13 cellular contexts compared by ENCODE assay signal in the genomic region with DNA sequence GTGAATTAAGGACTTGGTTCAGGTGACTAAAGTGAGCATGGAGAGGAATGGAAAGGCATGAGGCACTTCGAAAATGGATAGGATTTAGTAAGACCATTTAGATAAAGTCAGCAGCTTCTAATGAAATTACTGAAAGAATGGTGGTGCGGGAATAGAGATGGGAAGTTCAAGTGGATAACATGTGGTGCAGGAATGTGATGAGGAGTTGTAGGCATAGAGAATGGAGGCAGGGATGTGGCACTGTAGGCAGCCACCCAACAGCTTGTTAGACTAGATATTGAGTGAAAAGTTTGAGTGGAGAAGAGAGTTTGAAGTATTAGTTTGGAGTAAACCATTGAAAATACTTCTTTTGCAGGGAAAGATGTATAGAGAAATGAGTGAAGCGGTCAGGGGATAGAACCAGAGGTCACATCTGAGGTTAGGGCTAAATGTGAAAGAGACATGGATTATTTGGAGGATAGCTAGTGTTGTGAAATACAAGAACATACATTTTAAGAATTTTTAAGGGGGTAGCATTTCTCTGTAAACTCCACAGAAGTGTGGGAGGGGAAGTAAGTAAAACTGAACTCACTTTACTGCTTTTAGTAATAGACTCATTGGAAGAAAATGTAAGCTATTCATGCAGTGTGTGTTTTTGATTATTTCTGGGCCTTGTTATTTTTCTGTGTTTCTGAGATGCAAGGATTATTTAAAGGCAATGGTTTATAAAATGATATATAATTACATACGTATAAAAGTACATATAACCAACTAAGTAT. TPM values are rescaled to one million over a fixed set of nuclear protein-coding genes. Genes with fewer than 3 reads are reported as not detected.
DNase-seq lines count a peak whose midpoint lies in the region; ATAC-seq and TF ChIP-seq lines count a peak whose summit lies in the region.
"Had no signal": no experiment of that assay in that cellular context is flagged by ENCODE, and none has a peak within 500 bp of the region (broad histone marks: within the 10 kb centered on the region; RNA-seq: fewer than 3 reads in every experiment).

No MANE protein-coding gene starts in this region.

- DNase-seq in AG20443 (ENCODE audit: low spot score) (peak; percentile 50), HFF-Myc (ENCODE audit: extremely low read depth, low read depth) (peak; percentile 52), memory B cell (ENCODE audit: low spot score in 2 of 2) (no peak), breast epithelium (ENCODE audit: low spot score in 2 of 2) (no peak)
- no peak for DNase-seq in activated naive CD8-positive, alpha-beta T cell treated with anti-CD3 and anti-CD28 coated beads for 36 hours
- DNase-seq: aorta; heart right ventricle; NK-92 treated with Interleukin-12 subunit alpha and Interleukin-12 subunit beta, amount 100 ng/mL, for 24 hours; stimulated activated CD4-positive, alpha-beta T cell treated with anti-CD3 and anti-CD28 coated beads, Interleukin-2, amount 100 ng/mL, for 24 hours; tibial artery had no signal

- TF ChIP-seq POLR2A in breast epithelium (IDR thresholded peaks at IDR 0.05), result no peak

- no peak for ATAC-seq in memory B cell (ENCODE audit: low read depth)
- ATAC-seq in HG03520 (IDR thresholded peaks at IDR 0.05; ENCODE audit: unreplicated experiment), result no peak
- ATAC-seq in GM19395 (IDR thresholded peaks at IDR 0.05; ENCODE audit: unreplicated experiment), result no peak
- ATAC-seq in HG03521 (IDR thresholded peaks at IDR 0.05; ENCODE audit: unreplicated experiment), result no peak
- ATAC-seq: heart right ventricle had no signal

- intact Hi-C loops in breast epithelium (cut with DNase I; ENCODE audit: low total_unique reads), result no loop called here

- H3K27me3 Mint-ChIP-seq in activated naive CD8-positive, alpha-beta T cell treated with anti-CD3 and anti-CD28 coated beads for 36 hours, result no peaks in the 10 kb centered on the region
- H3K27me3 Mint-ChIP-seq in memory B cell, result no peaks in the 10 kb centered on the region

- TF ChIP-seq CTCF in HFF-Myc (IDR thresholded peaks at IDR 0.05; ENCODE audit: low read depth, low read length, missing control alignments), result no peak
- no peak for TF ChIP-seq CTCF in breast epithelium (IDR thresholded peaks at IDR 0.05)

- peaks cover 19% of the 10 kb centered on the region for H3K36me3 Mint-ChIP-seq in activated naive CD8-positive, alpha-beta T cell treated with anti-CD3 and anti-CD28 coated beads for 36 hours
- H3K36me3 Mint-ChIP-seq in memory B cell, result peaks cover 9% of the 10 kb centered on the region

- H3K36me3 ChIP-seq in breast epithelium, result no peaks in the 10 kb centered on the region
- H3K36me3 ChIP-seq: heart right ventricle, tibial artery had no signal

- peak overlapping the region; percentile 5 for H3K27ac Mint-ChIP-seq in activated naive CD8-positive, alpha-beta T cell treated with anti-CD3 and anti-CD28 coated beads for 36 hours
- peak overlapping the region; percentile 1 for H3K27ac Mint-ChIP-seq in memory B cell

- H3K4me3 ChIP-seq in HFF-Myc (replicated peaks; ENCODE audit: low read depth, low read length), result no peak overlapping the region
- H3K4me3 ChIP-seq in breast epithelium, result no peak overlapping the region
- H3K4me3 ChIP-seq: heart right ventricle, tibial artery had no signal

- H3K4me1 Mint-ChIP-seq in activated naive CD8-positive, alpha-beta T cell treated with anti-CD3 and anti-CD28 coated beads for 36 hours, result peaks cover 67% of the 10 kb centered on the region
- peaks cover 51% of the 10 kb centered on the region for H3K4me1 Mint-ChIP-seq in memory B cell

- H3K4me1 ChIP-seq in breast epithelium, result peaks cover 0 to 9% of the 10 kb centered on the region in 2 donors

- no peaks in the 10 kb centered on the region for H3K9me3 ChIP-seq in breast epithelium
- H3K9me3 ChIP-seq: heart right ventricle, tibial artery had no signal

- no peak overlapping the region for H3K4me3 Mint-ChIP-seq in activated naive CD8-positive, alpha-beta T cell treated with anti-CD3 and anti-CD28 coated beads for 36 hours
- H3K4me3 Mint-ChIP-seq in memory B cell, result peak overlapping the region; percentile 0

- peaks cover 2% of the 10 kb centered on the region for H3K9me3 Mint-ChIP-seq in activated naive CD8-positive, alpha-beta T cell treated with anti-CD3 and anti-CD28 coated beads for 36 hours
- H3K9me3 Mint-ChIP-seq in memory B cell, result peaks cover 1% of the 10 kb centered on the region

- no peaks in the 10 kb centered on the region for H3K27me3 ChIP-seq in breast epithelium
- H3K27me3 ChIP-seq: heart right ventricle, tibial artery had no signal

- H3K27ac ChIP-seq in breast epithelium, result peak overlapping the region in 1 of 2 donors; percentile 69
- H3K27ac ChIP-seq: tibial artery had no signal

RNA-seq across cellular contexts. Expression of a gene that starts 46.2 kb away (rescaled TPM):
- total RNA-seq in activated naive CD8-positive, alpha-beta T cell treated with anti-CD3 and anti-CD28 coated beads for 36 hours, result 10 to 100 TPM; 63.1 to 64.3 TPM
- total RNA-seq in breast epithelium, result 100 to 1,000 TPM in 1 of 3 donors, 10 to 100 TPM in 2; 71.7 to 138 (median 93.1) TPM

Comparison
In these comparisons a context has a peak if more than half of its experiments do, and no peak if none do; other contexts are left out.
1. DNase-seq: peak in AG20443 (single experiment) and HFF-Myc (single experiment); none in activated naive CD8-positive, alpha-beta T cell treated with anti-CD3 and anti-CD28 coated beads for 36 hours (single experiment), memory B cell (0 of 2) and breast epithelium (0 of 2).